ENCODE assay signal across 8 cellular contexts in the genomic region with DNA sequence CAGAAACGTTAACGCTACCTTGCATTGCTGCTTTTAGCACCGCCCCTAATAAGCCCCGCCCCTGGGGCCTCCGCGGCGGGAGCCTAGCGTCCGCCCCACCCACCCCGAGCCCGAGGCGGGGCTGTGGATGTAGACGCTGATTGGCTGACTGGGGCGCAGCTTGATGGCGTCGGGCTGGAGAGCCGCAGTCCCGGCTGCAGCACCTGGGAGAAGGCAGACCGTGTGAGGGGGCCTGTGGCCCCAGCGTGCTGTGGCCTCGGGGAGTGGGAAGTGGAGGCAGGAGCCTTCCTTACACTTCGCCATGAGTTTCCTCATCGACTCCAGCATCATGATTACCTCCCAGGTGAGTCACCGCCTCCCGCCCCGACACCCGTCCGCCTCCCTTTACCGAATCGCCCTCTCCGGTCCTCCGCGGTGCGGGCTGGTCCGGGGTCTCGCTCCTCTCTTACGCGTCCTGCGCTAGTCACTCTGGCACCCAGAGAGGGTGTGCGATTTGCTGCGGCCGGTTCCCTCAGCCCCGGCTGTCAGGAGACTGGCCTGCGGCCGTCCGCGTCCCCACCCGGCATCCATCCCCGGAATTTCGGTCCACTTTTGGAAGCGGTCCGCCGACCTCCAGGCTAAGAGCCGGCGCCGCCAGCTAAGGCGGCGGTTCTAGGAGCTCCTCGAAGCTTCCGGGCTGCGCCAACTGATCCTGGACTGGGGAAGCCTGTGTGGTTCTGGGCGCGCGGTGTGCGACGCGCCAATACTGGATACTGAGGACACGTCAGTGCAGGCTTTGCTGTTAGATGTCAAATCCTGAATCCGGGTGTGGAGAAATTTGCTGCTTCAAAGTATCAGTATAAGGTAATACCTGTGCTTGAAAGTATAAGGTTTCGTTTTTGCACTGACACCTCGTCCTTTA. TPM values are rescaled to one million over a fixed set of nuclear protein-coding genes. Genes with fewer than 3 reads are reported as not detected.
DNase-seq lines count a peak whose midpoint lies in the region; ATAC-seq, FAIRE-seq and TF ChIP-seq lines count a peak whose summit lies in the region.
"Not testable (repeated sequence)": the region's sequence is repeated elsewhere in the genome, so short reads cannot be mapped to it uniquely, and the experiment has no call there.

TSS of gene GPR89A (plus strand) at position 156 of the 901 bp plus-strand sequence. CDS start at position 302, 146 bp downstream.

- FAIRE-seq in bronchial epithelial cell (lab: Jason Lieb, UNC): not testable (repeated sequence)

- ATAC-seq in GM18870 (IDR thresholded peaks at IDR 0.05; ENCODE audit: unreplicated experiment) (peak; percentile 86), HG03135 (IDR thresholded peaks at IDR 0.05; ENCODE audit: unreplicated experiment) (peak; percentile 95)

- H3K9me3 ChIP-seq in WERI-Rb-1 (ENCODE audit: severe bottlenecking); smooth muscle cell (replicated peaks; ENCODE audit: low read depth): not testable (repeated sequence)

- not testable (repeated sequence) for H3K79me2 ChIP-seq in ACC112 (ENCODE audit: control insufficient read depth, insufficient read depth, low read length, unreplicated experiment)
- H3K79me2 ChIP-seq in smooth muscle cell (ENCODE audit: low read depth): peaks cover 23% of the 10 kb centered on the region

- H3K4me3 ChIP-seq in ACC112 (ENCODE audit: low read depth, low read length) (peak within 1 kb of the TSS; percentile 90), WERI-Rb-1 (ENCODE audit: low read depth, low read length) (peak within 1 kb of the TSS; percentile 77), bronchial epithelial cell (ENCODE audit: low read depth, low read length) (peak within 1 kb of the TSS; percentile 74), smooth muscle cell (peak within 1 kb of the TSS; percentile 99)

- H3K4me2 ChIP-seq in smooth muscle cell: peak within 1 kb of the TSS; percentile 90

- WGBS in smooth muscle cell (ENCODE audit: low lambda C conversion rate): under 1% methylated on average over 48 of the region's 71 CpGs

- H3K27ac ChIP-seq in ACC112 (ENCODE audit: low read depth, low read length) (peak within 1 kb of the TSS; percentile 23; the same call in 1 of the 2 replicates), WERI-Rb-1 (peak within 1 kb of the TSS; percentile 64), smooth muscle cell (ENCODE audit: low read depth) (peak within 1 kb of the TSS; percentile 88)

- H3K36me3 ChIP-seq in ACC112 (ENCODE audit: insufficient read depth, low read length); WERI-Rb-1; bronchial epithelial cell (ENCODE audit: control insufficient read depth, insufficient read depth, low read length); smooth muscle cell (ENCODE audit: low read depth): not testable (repeated sequence)

- not testable (repeated sequence) for H3K27me3 ChIP-seq in ACC112 (ENCODE audit: insufficient read depth, low read length); WERI-Rb-1 (ENCODE audit: insufficient read depth, low read depth, severe bottlenecking); bronchial epithelial cell (ENCODE audit: control insufficient read depth, insufficient read depth, low read length); smooth muscle cell (ENCODE audit: low read depth)

- not testable (repeated sequence) for TF ChIP-seq CTCF in WERI-Rb-1 (IDR thresholded peaks at IDR 0.05; ENCODE audit: low read depth, low read length); bronchial epithelial cell (IDR thresholded peaks at IDR 0.05; ENCODE audit: insufficient read depth, low read length, severe bottlenecking); smooth muscle cell (IDR thresholded peaks at IDR 0.05; ENCODE audit: borderline replicate concordance, insufficient read depth, poor library complexity, severe bottlenecking)

- DNase-seq in NCI-H2196 treated with DMSO at 0.1 percent for 48 hours (lab: John Stamatoyannopoulos, UW; ENCODE audit: unreplicated experiment) (peak; percentile 78), WERI-Rb-1 (peak; percentile 100), bronchial epithelial cell (ENCODE audit: low read depth) (peak; percentile 84), iPS-NIHi7 (ENCODE audit: extremely low spot score) (peak; percentile 84), smooth muscle cell (lab: John Stamatoyannopoulos, UW; ENCODE audit: unreplicated experiment) (peak; percentile 63)

- peak within 1 kb of the TSS; percentile 94 for H3K9ac ChIP-seq in smooth muscle cell (ENCODE audit: low read depth)

- not testable (repeated sequence) for H3F3A ChIP-seq in smooth muscle cell (ENCODE audit: low read depth)

- H3K4me1 ChIP-seq in ACC112 (ENCODE audit: control insufficient read depth, insufficient read depth, low read length, unreplicated experiment); smooth muscle cell (ENCODE audit: low read depth): not testable (repeated sequence)

- not testable (repeated sequence) for H4K20me1 ChIP-seq in smooth muscle cell (ENCODE audit: low read depth)

- H2AFZ ChIP-seq in ACC112 (ENCODE audit: low read length, unreplicated experiment): peak within 1 kb of the TSS; percentile 97
- peak within 1 kb of the TSS; percentile 98 for H2AFZ ChIP-seq in smooth muscle cell (ENCODE audit: low read depth)

RNA-seq across cellular contexts. Expression of gene GPR89A, which starts in this region (rescaled TPM):
- total RNA-seq in bronchial epithelial cell: 33.2 and 39.5 TPM in 2 replicates
- 30.0 and 41.0 TPM in 2 replicates for total RNA-seq in smooth muscle cell
- polyA plus RNA-seq in smooth muscle cell: 18.4 and 27.9 TPM in 2 replicates

Comparison
In these comparisons a context has a peak if more than half of its experiments do, and no peak if none do; other contexts are left out.
1. Peak in every context shown above with its lines: DNase-seq, ATAC-seq, H3K4me3 ChIP-seq and H3K27ac ChIP-seq.
2. H3K27ac ChIP-seq: peak in every context shown above with its lines; median percentile 88 in smooth muscle cell; 64 in WERI-Rb-1; 23 in ACC112.